ENCODE assay signal across 1 cellular context in the genomic region with DNA sequence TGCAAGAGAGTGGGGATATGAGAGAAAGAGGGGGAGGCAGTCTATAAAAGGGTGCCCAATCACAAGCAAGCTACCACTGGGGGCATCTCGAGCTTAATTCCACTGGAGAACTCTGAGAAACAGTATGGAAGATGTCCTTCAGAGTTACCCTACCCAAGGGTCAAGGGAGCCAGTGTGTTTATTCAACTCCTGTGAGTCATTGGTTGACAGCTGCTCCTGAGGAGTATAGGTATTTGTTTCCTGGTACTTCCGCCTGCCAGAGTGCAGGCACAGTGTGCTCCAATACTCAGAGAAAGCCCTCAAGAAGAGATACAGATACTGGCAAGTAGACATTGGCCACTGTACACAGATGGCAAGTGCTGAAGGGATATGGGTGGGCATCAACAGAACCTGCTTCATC.
TF ChIP-seq lines count a peak whose summit lies in the region.

No MANE protein-coding gene starts in this region.

TF ChIP-seq in IMR-90, 13 proteins besides CTCF, POLR2A, EP300 and RAD21:
- TF ChIP-seq RCOR1 (IDR thresholded peaks at IDR 0.05; ENCODE audit: insufficient replicate concordance, low read length) = no peak
- TF ChIP-seq SMC3 (IDR thresholded peaks at IDR 0.05; ENCODE audit: low read depth, low read length) = no peak
- TF ChIP-seq MAFK (IDR thresholded peaks at IDR 0.05; ENCODE audit: low read depth, low read length) = no peak
- TF ChIP-seq NFE2L2 (IDR thresholded peaks at IDR 0.05; ENCODE audit: low read depth, low read length) = no peak
- TF ChIP-seq USF2 (IDR thresholded peaks at IDR 0.05; ENCODE audit: low read depth, low read length) = no peak
- TF ChIP-seq MXI1 (IDR thresholded peaks at IDR 0.05; ENCODE audit: borderline replicate concordance, low read depth, low read length) = no peak
- TF ChIP-seq, protein P1, sequence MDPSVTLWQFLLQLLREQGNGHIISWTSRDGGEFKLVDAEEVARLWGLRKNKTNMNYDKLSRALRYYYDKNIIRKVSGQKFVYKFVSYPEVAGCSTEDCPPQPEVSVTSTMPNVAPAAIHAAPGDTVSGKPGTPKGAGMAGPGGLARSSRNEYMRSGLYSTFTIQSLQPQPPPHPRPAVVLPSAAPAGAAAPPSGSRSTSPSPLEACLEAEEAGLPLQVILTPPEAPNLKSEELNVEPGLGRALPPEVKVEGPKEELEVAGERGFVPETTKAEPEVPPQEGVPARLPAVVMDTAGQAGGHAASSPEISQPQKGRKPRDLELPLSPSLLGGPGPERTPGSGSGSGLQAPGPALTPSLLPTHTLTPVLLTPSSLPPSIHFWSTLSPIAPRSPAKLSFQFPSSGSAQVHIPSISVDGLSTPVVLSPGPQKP (IDR thresholded peaks at IDR 0.05; ENCODE audit: borderline replicate concordance, low read depth, low read length) = no peak
- TF ChIP-seq FOS (IDR thresholded peaks at IDR 0.05; ENCODE audit: low read depth, low read length) = no peak
- TF ChIP-seq CEBPB (IDR thresholded peaks at IDR 0.05; ENCODE audit: low read depth, low read length) = no peak
- no peak for TF ChIP-seq CHD1 (IDR thresholded peaks at IDR 0.05; ENCODE audit: low read depth, low read length)
- no peak for TF ChIP-seq BHLHE40 (IDR thresholded peaks at IDR 0.05; ENCODE audit: low read depth, low read length)
- no peak for TF ChIP-seq MAZ (IDR thresholded peaks at IDR 0.05; ENCODE audit: borderline replicate concordance, low read depth, low read length)
- TF ChIP-seq RFX5 (IDR thresholded peaks at IDR 0.05; ENCODE audit: low read depth, low read length) = no peak
TF ChIP-seq in IMR-90: peak in this region for 0.
